ENCODE assay signal across 15 cellular contexts in the genomic region with DNA sequence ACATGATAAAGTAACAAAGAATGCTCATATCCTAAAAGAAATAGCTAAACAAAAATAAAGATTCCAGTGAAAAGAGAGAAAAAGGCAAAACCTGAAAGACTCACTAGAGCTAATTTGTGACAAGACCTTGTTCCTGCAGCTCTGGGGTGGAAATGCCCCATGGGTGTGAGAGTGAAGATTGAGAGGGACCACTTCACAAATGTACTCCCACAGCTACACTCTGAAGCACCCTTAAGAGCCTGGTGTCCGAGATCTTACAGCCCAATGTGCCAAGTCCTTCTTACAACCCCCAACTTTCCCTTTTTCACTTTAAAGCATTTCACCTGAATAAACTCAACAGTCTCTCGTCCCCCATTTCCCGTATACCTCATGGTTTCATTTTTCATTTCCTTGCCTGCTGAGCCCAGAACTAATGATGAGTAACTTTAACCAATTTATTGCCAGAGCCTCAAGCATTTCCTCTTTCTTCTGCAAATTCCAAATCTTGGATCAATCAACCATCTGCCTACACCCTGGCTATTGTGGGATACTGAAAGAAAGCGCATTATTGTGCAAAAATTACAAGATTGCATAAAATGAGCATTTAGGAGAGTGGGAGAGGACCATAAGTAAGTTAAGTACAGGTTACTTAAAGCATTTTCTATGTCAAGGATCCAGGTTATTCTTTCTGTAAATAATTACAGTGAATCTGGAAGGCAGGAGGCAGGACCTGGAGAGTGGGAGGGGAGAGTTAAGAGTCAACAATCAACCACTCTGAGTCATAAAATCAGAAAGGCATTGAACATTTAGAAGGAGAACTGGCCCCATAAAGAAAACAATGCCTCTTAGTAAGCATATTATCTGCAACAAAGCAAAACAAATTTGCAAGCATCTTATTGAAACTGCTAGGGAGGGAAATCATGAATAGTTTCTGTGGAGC.
DNase-seq lines count a peak whose midpoint lies in the region; ATAC-seq and TF ChIP-seq lines count a peak whose summit lies in the region.
"Had no signal": no experiment of that assay in that cellular context is flagged by ENCODE, and none has a peak within 500 bp of the region (broad histone marks: within the 10 kb centered on the region; RNA-seq: fewer than 3 reads in every experiment).

No MANE protein-coding gene starts in this region.

- peak; percentile 49 for ATAC-seq in GM19452 (IDR thresholded peaks at IDR 0.05; ENCODE audit: unreplicated experiment)
- ATAC-seq: A549 had no signal

- H3K36me3 ChIP-seq in BE2C = no peaks in the 10 kb centered on the region
- H3K36me3 ChIP-seq: prostate gland, upper lobe of left lung had no signal

- TF ChIP-seq CTCF in BE2C (IDR thresholded peaks at IDR 0.05; ENCODE audit: low read depth, low read length) = no peak

- no peaks in the 10 kb centered on the region for H3K27me3 ChIP-seq in BE2C
- H3K27me3 ChIP-seq: upper lobe of left lung had no signal

- H3K4me3 ChIP-seq in BE2C (ENCODE audit: low read depth, low read length) = no peak overlapping the region
- H3K4me3 ChIP-seq: A549, prostate gland had no signal

- no peaks in the 10 kb centered on the region for H3K9me3 ChIP-seq in BE2C
- H3K9me3 ChIP-seq: A549, prostate gland, upper lobe of left lung had no signal

- DNase-seq in NCI-H510A treated with DMSO at 0.1 percent for 48 hours (lab: John Stamatoyannopoulos, UW) = peak; percentile 29
- DNase-seq in NCI-H510A (lab: John Stamatoyannopoulos, UW) = no peak
- peak; percentile 72 for DNase-seq in NCI-H748 (lab: John Stamatoyannopoulos, UW; ENCODE audit: unreplicated experiment)
- peak; percentile 70 for DNase-seq in kidney tubule cell (ENCODE audit: low spot score)
- no peak for DNase-seq in SW 1271 (lab: John Stamatoyannopoulos, UW)
- DNase-seq in NCI-H82 treated with DMSO at 0.1 percent for 48 hours (lab: John Stamatoyannopoulos, UW; ENCODE audit: unreplicated experiment) = no peak
- DNase-seq in BE2C = no peak
- DNase-seq: activated CD8-positive, alpha-beta memory T cell treated with anti-CD3 and anti-CD28 coated beads, Interleukin-2, amount 50 U/mL, for 4 hours; aorta; SIG-M5; stimulated activated CD8-positive, alpha-beta memory T cell treated with anti-CD3 and anti-CD28 coated beads, Interleukin-4, amount 100 ng/mL, for 48 hours; upper lobe of left lung had no signal

- H3K4me1 ChIP-seq in BE2C = no peaks in the 10 kb centered on the region
- H3K4me1 ChIP-seq: A549, prostate gland had no signal

Comparison
In these comparisons a context has a peak if more than half of its experiments do, and no peak if none do; other contexts are left out.
1. DNase-seq: peak in NCI-H510A treated with DMSO at 0.1 percent for 48 hours (single experiment), NCI-H748 (single experiment) and kidney tubule cell (single experiment); none in NCI-H510A (single experiment), SW 1271 (0 of 2), NCI-H82 treated with DMSO at 0.1 percent for 48 hours (single experiment) and BE2C (single experiment).